Comparison of ENCODE assay signal across 2 cellular contexts in the genomic region with DNA sequence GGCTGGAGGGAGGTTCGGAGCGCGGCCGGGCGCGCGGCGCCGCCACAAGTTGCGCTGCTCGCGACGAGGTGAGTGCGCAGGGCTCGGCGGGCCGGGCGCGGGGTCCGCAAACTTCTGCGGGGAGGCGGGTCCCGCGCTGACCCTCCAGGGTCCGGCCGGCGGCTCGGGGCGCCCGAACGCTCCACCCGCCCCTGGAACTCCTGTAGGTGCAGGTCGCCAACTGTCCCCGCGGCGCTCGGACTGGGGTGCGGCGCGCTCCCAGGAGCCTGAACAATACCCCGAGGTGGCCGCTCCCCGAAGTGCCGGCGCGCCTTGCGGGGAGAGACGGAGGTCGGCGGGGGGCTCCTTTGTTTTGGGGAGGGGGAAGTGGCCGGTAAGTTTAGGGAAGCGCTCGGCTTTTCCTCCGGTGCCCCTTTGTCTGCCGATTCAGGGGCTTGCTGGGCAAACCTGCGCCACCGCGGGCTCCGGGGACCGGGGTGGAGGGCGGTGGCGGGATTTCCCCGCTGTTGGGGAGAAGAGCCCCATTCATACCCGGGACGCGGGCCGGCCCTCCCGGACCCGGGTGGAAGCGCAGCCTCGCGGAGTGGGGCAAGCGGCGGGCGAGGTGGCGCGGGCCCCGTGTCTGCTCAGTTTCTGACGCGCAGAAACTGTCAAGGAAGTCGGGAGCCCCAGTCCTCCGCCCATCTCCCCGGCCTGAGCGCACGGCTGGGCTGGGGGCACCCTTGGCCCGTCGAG.
TF ChIP-seq lines count a peak whose summit lies in the region.

No MANE protein-coding gene starts in this region.

TF ChIP-seq in SK-N-SH, 30 proteins besides CTCF, POLR2A, EP300 and RAD21 (continued from another document):
- TF ChIP-seq, protein P1, sequence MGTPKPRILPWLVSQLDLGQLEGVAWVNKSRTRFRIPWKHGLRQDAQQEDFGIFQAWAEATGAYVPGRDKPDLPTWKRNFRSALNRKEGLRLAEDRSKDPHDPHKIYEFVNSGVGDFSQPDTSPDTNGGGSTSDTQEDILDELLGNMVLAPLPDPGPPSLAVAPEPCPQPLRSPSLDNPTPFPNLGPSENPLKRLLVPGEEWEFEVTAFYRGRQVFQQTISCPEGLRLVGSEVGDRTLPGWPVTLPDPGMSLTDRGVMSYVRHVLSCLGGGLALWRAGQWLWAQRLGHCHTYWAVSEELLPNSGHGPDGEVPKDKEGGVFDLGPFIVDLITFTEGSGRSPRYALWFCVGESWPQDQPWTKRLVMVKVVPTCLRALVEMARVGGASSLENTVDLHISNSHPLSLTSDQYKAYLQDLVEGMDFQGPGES (IDR thresholded peaks at IDR 0.05; ENCODE audit: low read depth, low read length): no peak
- TF ChIP-seq TAF1 (IDR thresholded peaks at IDR 0.05; ENCODE audit: borderline replicate concordance, low read depth, low read length) (no peak), RXRA (IDR thresholded peaks at IDR 0.05; ENCODE audit: borderline replicate concordance, low read depth) (no peak), CHD2 (IDR thresholded peaks at IDR 0.05; ENCODE audit: low read length, partially characterized antibody) (no peak), RCOR1 (IDR thresholded peaks at IDR 0.05; ENCODE audit: low read length) (no peak), JUND (IDR thresholded peaks at IDR 0.05) (no peak), MXI1 (IDR thresholded peaks at IDR 0.05; ENCODE audit: low read depth, low read length) (no peak), SMC3 (IDR thresholded peaks at IDR 0.05; ENCODE audit: low read depth, low read length) (no peak)
- TF ChIP-seq, protein P2, sequence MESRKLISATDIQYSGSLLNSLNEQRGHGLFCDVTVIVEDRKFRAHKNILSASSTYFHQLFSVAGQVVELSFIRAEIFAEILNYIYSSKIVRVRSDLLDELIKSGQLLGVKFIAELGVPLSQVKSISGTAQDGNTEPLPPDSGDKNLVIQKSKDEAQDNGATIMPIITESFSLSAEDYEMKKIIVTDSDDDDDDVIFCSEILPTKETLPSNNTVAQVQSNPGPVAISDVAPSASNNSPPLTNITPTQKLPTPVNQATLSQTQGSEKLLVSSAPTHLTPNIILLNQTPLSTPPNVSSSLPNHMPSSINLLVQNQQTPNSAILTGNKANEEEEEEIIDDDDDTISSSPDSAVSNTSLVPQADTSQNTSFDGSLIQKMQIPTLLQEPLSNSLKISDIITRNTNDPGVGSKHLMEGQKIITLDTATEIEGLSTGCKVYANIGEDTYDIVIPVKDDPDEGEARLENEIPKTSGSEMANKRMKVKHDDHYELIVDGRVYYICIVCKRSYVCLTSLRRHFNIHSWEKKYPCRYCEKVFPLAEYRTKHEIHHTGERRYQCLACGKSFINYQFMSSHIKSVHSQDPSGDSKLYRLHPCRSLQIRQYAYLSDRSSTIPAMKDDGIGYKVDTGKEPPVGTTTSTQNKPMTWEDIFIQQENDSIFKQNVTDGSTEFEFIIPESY (IDR thresholded peaks at IDR 0.05; ENCODE audit: borderline replicate concordance, low read depth): no peak

TF ChIP-seq in K562, 482 proteins besides CTCF, POLR2A, EP300 and RAD21 (continued from another document):
- TF ChIP-seq, protein P3, sequence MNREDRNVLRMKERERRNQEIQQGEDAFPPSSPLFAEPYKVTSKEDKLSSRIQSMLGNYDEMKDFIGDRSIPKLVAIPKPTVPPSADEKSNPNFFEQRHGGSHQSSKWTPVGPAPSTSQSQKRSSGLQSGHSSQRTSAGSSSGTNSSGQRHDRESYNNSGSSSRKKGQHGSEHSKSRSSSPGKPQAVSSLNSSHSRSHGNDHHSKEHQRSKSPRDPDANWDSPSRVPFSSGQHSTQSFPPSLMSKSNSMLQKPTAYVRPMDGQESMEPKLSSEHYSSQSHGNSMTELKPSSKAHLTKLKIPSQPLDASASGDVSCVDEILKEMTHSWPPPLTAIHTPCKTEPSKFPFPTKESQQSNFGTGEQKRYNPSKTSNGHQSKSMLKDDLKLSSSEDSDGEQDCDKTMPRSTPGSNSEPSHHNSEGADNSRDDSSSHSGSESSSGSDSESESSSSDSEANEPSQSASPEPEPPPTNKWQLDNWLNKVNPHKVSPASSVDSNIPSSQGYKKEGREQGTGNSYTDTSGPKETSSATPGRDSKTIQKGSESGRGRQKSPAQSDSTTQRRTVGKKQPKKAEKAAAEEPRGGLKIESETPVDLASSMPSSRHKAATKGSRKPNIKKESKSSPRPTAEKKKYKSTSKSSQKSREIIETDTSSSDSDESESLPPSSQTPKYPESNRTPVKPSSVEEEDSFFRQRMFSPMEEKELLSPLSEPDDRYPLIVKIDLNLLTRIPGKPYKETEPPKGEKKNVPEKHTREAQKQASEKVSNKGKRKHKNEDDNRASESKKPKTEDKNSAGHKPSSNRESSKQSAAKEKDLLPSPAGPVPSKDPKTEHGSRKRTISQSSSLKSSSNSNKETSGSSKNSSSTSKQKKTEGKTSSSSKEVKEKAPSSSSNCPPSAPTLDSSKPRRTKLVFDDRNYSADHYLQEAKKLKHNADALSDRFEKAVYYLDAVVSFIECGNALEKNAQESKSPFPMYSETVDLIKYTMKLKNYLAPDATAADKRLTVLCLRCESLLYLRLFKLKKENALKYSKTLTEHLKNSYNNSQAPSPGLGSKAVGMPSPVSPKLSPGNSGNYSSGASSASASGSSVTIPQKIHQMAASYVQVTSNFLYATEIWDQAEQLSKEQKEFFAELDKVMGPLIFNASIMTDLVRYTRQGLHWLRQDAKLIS (CRISPR knock-in tag; IDR thresholded peaks at IDR 0.05): 0 out of 2 replicates have a peak, but pooled peaks have one; percentile 61
- TF ChIP-seq ZBTB7A (IDR thresholded peaks at IDR 0.05; ENCODE audit: borderline replicate concordance, control insufficient read depth, low read depth, low read length) (peak; percentile 39; the same call in 1 of the 2 replicates), SAFB (IDR thresholded peaks at IDR 0.05; ENCODE audit: borderline replicate concordance, low read depth, low read length) (0 out of 2 replicates have a peak, but pooled peaks have one; percentile 40), HMGN3 (IDR thresholded peaks at IDR 0.05; ENCODE audit: borderline replicate concordance, extremely low read depth, insufficient read length, low read depth, low read length) (peak; percentile 19), NRF1 (conservative IDR thresholded peaks at IDR 0.05 in 1 of 2, IDR thresholded peaks at IDR 0.05 in 1 of 2) (0 out of 4 replicates have a peak, but pooled peaks of 1 of the 2 experiments have one; percentile 14), NFIC (IDR thresholded peaks at IDR 0.05) (no peak), PHF8 (IDR thresholded peaks at IDR 0.05; ENCODE audit: borderline replicate concordance, low read length) (0 out of 2 replicates have a peak, but pooled peaks have one; percentile 4), BRCA1 (IDR thresholded peaks at IDR 0.05) (no peak), BRCA1 (CRISPR knock-in tag; IDR thresholded peaks at IDR 0.05) (no peak), ZNF24 (IDR thresholded peaks at IDR 0.05) (no peak)
- TF ChIP-seq, protein P4, sequence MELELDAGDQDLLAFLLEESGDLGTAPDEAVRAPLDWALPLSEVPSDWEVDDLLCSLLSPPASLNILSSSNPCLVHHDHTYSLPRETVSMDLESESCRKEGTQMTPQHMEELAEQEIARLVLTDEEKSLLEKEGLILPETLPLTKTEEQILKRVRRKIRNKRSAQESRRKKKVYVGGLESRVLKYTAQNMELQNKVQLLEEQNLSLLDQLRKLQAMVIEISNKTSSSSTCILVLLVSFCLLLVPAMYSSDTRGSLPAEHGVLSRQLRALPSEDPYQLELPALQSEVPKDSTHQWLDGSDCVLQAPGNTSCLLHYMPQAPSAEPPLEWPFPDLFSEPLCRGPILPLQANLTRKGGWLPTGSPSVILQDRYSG (tag; conservative IDR thresholded peaks at IDR 0.05; ENCODE audit: low read depth): no peak
- TF ChIP-seq, protein P5, sequence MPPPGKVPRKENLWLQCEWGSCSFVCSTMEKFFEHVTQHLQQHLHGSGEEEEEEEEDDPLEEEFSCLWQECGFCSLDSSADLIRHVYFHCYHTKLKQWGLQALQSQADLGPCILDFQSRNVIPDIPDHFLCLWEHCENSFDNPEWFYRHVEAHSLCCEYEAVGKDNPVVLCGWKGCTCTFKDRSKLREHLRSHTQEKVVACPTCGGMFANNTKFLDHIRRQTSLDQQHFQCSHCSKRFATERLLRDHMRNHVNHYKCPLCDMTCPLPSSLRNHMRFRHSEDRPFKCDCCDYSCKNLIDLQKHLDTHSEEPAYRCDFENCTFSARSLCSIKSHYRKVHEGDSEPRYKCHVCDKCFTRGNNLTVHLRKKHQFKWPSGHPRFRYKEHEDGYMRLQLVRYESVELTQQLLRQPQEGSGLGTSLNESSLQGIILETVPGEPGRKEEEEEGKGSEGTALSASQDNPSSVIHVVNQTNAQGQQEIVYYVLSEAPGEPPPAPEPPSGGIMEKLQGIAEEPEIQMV (tag; conservative IDR thresholded peaks at IDR 0.05; ENCODE audit: low read depth): no peak
- TF ChIP-seq, protein P6, sequence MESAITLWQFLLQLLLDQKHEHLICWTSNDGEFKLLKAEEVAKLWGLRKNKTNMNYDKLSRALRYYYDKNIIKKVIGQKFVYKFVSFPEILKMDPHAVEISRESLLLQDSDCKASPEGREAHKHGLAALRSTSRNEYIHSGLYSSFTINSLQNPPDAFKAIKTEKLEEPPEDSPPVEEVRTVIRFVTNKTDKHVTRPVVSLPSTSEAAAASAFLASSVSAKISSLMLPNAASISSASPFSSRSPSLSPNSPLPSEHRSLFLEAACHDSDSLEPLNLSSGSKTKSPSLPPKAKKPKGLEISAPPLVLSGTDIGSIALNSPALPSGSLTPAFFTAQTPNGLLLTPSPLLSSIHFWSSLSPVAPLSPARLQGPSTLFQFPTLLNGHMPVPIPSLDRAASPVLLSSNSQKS (CRISPR knock-in tag; IDR thresholded peaks at IDR 0.05): no peak
- TF ChIP-seq, protein P7, sequence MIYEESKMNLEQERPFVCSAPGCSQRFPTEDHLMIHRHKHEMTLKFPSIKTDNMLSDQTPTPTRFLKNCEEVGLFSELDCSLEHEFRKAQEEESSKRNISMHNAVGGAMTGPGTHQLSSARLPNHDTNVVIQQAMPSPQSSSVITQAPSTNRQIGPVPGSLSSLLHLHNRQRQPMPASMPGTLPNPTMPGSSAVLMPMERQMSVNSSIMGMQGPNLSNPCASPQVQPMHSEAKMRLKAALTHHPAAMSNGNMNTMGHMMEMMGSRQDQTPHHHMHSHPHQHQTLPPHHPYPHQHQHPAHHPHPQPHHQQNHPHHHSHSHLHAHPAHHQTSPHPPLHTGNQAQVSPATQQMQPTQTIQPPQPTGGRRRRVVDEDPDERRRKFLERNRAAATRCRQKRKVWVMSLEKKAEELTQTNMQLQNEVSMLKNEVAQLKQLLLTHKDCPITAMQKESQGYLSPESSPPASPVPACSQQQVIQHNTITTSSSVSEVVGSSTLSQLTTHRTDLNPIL (CRISPR knock-in tag; IDR thresholded peaks at IDR 0.05): no peak
TF ChIP-seq in K562: peak in this region for 9.
